27 cellular contexts compared by ENCODE assay signal in the genomic region with DNA sequence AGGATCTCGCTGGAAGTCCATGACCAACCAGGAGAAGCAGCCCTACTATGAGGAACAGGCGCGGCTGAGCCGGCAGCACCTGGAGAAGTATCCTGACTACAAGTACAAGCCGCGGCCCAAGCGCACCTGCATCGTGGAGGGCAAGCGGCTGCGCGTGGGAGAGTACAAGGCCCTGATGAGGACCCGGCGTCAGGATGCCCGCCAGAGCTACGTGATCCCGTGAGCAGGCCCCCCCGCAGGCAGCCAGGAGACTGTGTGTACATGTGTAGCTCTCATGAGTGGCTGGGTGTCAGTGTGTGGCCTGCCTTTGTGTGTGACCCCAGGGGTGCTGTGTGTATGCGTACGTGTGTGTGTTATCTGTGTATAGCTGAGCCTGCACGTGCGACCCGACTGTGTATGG. TPM values are rescaled to one million over a fixed set of nuclear protein-coding genes. Genes with fewer than 3 reads are reported as not detected.
"Had no signal": no experiment of that assay in that cellular context is flagged by ENCODE, and none has a peak within 500 bp of the region (broad histone marks: within the 10 kb centered on the region; RNA-seq: fewer than 3 reads in every experiment).

No MANE protein-coding gene starts in this region.

- DNase-seq: activated B cell treated with CpG ODN at 0.5 μM for 24 hours; activated CD4-positive, alpha-beta memory T cell treated with anti-CD3 and anti-CD28 coated beads for 36 hours; activated CD4-positive, alpha-beta T cell treated with anti-CD3 and anti-CD28 coated beads for 1 hour; activated CD4-positive, alpha-beta T cell treated with anti-CD3 and anti-CD28 coated beads, Interleukin-2, amount 10 ng/mL, durations not matched to agents 7 days and 5 days; activated CD8-positive, alpha-beta memory T cell treated with anti-CD3 and anti-CD28 coated beads for 24 hours; activated effector memory CD4-positive, alpha-beta T cell treated with anti-CD3 and anti-CD28 coated beads, Interleukin-2, amount 50 U/mL, for 16 hours; activated naive CD4-positive, alpha-beta T cell treated with Interleukin-2 at 50 U/mL for 16 hours; activated naive CD8-positive, alpha-beta T cell treated with anti-CD3 and anti-CD28 coated beads, Interleukin-2, amount 50 U/mL, for 24 hours; activated T-cell treated with anti-CD3 and anti-CD28 coated beads, Interleukin-2, amount 50 U/mL, for 4 hours; amniotic stem cell; body of pancreas; central memory CD4-positive, alpha-beta T cell; Karpas-422; MM.1S; NCI-H1105; NCI-H1436; NCI-H1694 treated with DMSO at 0.1 percent for 48 hours; NCI-H2029 treated with DMSO at 0.1 percent for 48 hours; NCI-H345; NCI-H510A; NK-92 treated with Interleukin-12 subunit alpha and Interleukin-12 subunit beta, amount 100 ng/mL, for 24 hours; Peyer's patch; SHP77 treated with DMSO at 0.1 percent for 48 hours; T-helper 17 cell; T-helper 9 cell had no signal

- H3K4me3 Mint-ChIP-seq: activated B cell treated with CpG ODN at 0.5 μM for 24 hours; activated CD4-positive, alpha-beta memory T cell treated with anti-CD3 and anti-CD28 coated beads for 36 hours; activated CD4-positive, alpha-beta T cell treated with anti-CD3 and anti-CD28 coated beads, Interleukin-2, amount 10 ng/mL, durations not matched to agents 7 days and 5 days; activated naive CD8-positive, alpha-beta T cell treated with anti-CD3 and anti-CD28 coated beads, Interleukin-2, amount 50 U/mL, for 24 hours; activated T-cell treated with anti-CD3 and anti-CD28 coated beads, Interleukin-2, amount 50 U/mL, for 4 hours; T-helper 17 cell had no signal

- H3K4me3 ChIP-seq: ascending aorta, body of pancreas, Peyer's patch had no signal

- H3K9me3 Mint-ChIP-seq: activated B cell treated with CpG ODN at 0.5 μM for 24 hours; activated CD4-positive, alpha-beta memory T cell treated with anti-CD3 and anti-CD28 coated beads for 36 hours; activated CD4-positive, alpha-beta T cell treated with anti-CD3 and anti-CD28 coated beads, Interleukin-2, amount 10 ng/mL, durations not matched to agents 7 days and 5 days; activated naive CD4-positive, alpha-beta T cell treated with anti-CD3 and anti-CD28 coated beads, Interleukin-2, amount 50 U/mL, for 72 hours; activated naive CD8-positive, alpha-beta T cell treated with anti-CD3 and anti-CD28 coated beads, Interleukin-2, amount 50 U/mL, for 24 hours; activated T-cell treated with anti-CD3 and anti-CD28 coated beads, Interleukin-2, amount 50 U/mL, for 4 hours had no signal

- H3K27me3 Mint-ChIP-seq: activated B cell treated with CpG ODN at 0.5 μM for 24 hours; activated CD4-positive, alpha-beta memory T cell treated with anti-CD3 and anti-CD28 coated beads for 36 hours; activated CD4-positive, alpha-beta T cell treated with anti-CD3 and anti-CD28 coated beads, Interleukin-2, amount 10 ng/mL, durations not matched to agents 7 days and 5 days; activated naive CD8-positive, alpha-beta T cell treated with anti-CD3 and anti-CD28 coated beads, Interleukin-2, amount 50 U/mL, for 24 hours; T-helper 17 cell had no signal

- H3K27ac Mint-ChIP-seq: activated B cell treated with CpG ODN at 0.5 μM for 24 hours; activated CD4-positive, alpha-beta memory T cell treated with anti-CD3 and anti-CD28 coated beads for 36 hours; activated CD4-positive, alpha-beta T cell treated with anti-CD3 and anti-CD28 coated beads, Interleukin-2, amount 10 ng/mL, durations not matched to agents 7 days and 5 days; activated naive CD4-positive, alpha-beta T cell treated with anti-CD3 and anti-CD28 coated beads, Interleukin-2, amount 50 U/mL, for 72 hours; activated naive CD8-positive, alpha-beta T cell treated with anti-CD3 and anti-CD28 coated beads, Interleukin-2, amount 50 U/mL, for 24 hours; T-helper 17 cell had no signal

- ATAC-seq: activated naive CD4-positive, alpha-beta T cell treated with anti-CD3 and anti-CD28 coated beads, Interleukin-2, amount 50 U/mL, for 72 hours; activated naive CD8-positive, alpha-beta T cell treated with anti-CD3 and anti-CD28 coated beads, Interleukin-2, amount 50 U/mL, for 24 hours; activated T-cell treated with anti-CD3 and anti-CD28 coated beads, Interleukin-2, amount 50 U/mL, for 4 hours; body of pancreas; T-helper 17 cell had no signal

- H3K27ac ChIP-seq: ascending aorta, body of pancreas, Peyer's patch had no signal

- H3K27me3 ChIP-seq: ascending aorta, body of pancreas, Peyer's patch had no signal

- H3K36me3 Mint-ChIP-seq: activated CD4-positive, alpha-beta memory T cell treated with anti-CD3 and anti-CD28 coated beads for 36 hours; activated naive CD4-positive, alpha-beta T cell treated with anti-CD3 and anti-CD28 coated beads, Interleukin-2, amount 50 U/mL, for 72 hours had no signal

- H3K9me3 ChIP-seq: ascending aorta, body of pancreas, Peyer's patch had no signal

RNA-seq across cellular contexts. Expression of gene REN, which starts 41.5 kb away (rescaled TPM):
- total RNA-seq: activated B cell treated with CpG ODN at 0.5 μM for 24 hours; activated CD4-positive, alpha-beta memory T cell treated with anti-CD3 and anti-CD28 coated beads for 36 hours; activated CD4-positive, alpha-beta T cell treated with anti-CD3 and anti-CD28 coated beads, Interleukin-2, amount 10 ng/mL, durations not matched to agents 7 days and 5 days; activated naive CD4-positive, alpha-beta T cell treated with anti-CD3 and anti-CD28 coated beads, Interleukin-2, amount 50 U/mL, for 72 hours; activated T-cell treated with anti-CD3 and anti-CD28 coated beads, Interleukin-2, amount 50 U/mL, for 4 hours; ascending aorta; body of pancreas; Peyer's patch; T-helper 17 cell had no signal

RNA-seq across cellular contexts. Expression of gene SOX13, which starts 51.7 kb away (rescaled TPM):
- total RNA-seq: activated B cell treated with CpG ODN at 0.5 μM for 24 hours had no signal
